ENCODE assay signal across 16 cellular contexts in genomic region chr1:209748620-209749019, GRCh38. TPM values are rescaled to one million over a fixed set of nuclear protein-coding genes. Genes with fewer than 3 reads are reported as not detected.
DNase-seq lines count a peak whose midpoint lies in the region; ATAC-seq and TF ChIP-seq lines count a peak whose summit lies in the region.
"Had no signal": no experiment of that assay in that cellular context is flagged by ENCODE, and none has a peak within 500 bp of the region (broad histone marks: within the 10 kb centered on the region; RNA-seq: fewer than 3 reads in every experiment).

No MANE protein-coding gene starts in this region.

- no peak for TF ChIP-seq POLR2A in suprapubic skin (IDR thresholded peaks at IDR 0.05)

- H3K4me3 Mint-ChIP-seq in stimulated activated naive CD8-positive, alpha-beta T cell treated with anti-CD3 and anti-CD28 coated beads, Interleukin-15, Interleukin-2, amounts not matched to agents 100 ng/mL and 50 ng/mL, for 24 hours = no peak overlapping the region
- peak overlapping the region; percentile 75 to 79 for H3K4me3 Mint-ChIP-seq in effector memory CD8-positive, alpha-beta T cell

- no peak for TF ChIP-seq CTCF in suprapubic skin (IDR thresholded peaks at IDR 0.05)

- no peak for ATAC-seq in stimulated activated naive CD8-positive, alpha-beta T cell treated with anti-CD3 and anti-CD28 coated beads, Interleukin-15, Interleukin-2, amounts not matched to agents 100 U/mL and 50 U/mL, for 24 hours
- no peak for ATAC-seq in effector memory CD8-positive, alpha-beta T cell (replicated peaks)
- ATAC-seq in HG02798 (IDR thresholded peaks at IDR 0.05; ENCODE audit: poor library complexity, unreplicated experiment) (no peak), GM18858 (IDR thresholded peaks at IDR 0.05; ENCODE audit: unreplicated experiment) (no peak), HG03139 (IDR thresholded peaks at IDR 0.05; ENCODE audit: unreplicated experiment) (no peak)

- peak overlapping the region; percentile 88 for H3K27ac Mint-ChIP-seq in stimulated activated naive CD8-positive, alpha-beta T cell treated with anti-CD3 and anti-CD28 coated beads, Interleukin-15, Interleukin-2, amounts not matched to agents 100 ng/mL and 50 ng/mL, for 24 hours
- H3K27ac Mint-ChIP-seq in effector memory CD8-positive, alpha-beta T cell = peak overlapping the region; percentile 83

- H3K9me3 Mint-ChIP-seq in stimulated activated naive CD8-positive, alpha-beta T cell treated with anti-CD3 and anti-CD28 coated beads, Interleukin-15, Interleukin-2, amounts not matched to agents 100 ng/mL and 50 ng/mL, for 24 hours = no peaks in the 10 kb centered on the region
- no peaks in the 10 kb centered on the region for H3K9me3 Mint-ChIP-seq in effector memory CD8-positive, alpha-beta T cell

- in situ Hi-C loops in SK-MEL-5 (cut with HindIII; ENCODE audit: low pct_unique_long_range_greater_than_20kb, low sequenced_read_pairs) = no loop called here

- H3K9me3 ChIP-seq in suprapubic skin = no peaks in the 10 kb centered on the region
- H3K9me3 ChIP-seq: SJCRH30, vagina had no signal

- no peak for DNase-seq in stimulated activated naive CD8-positive, alpha-beta T cell treated with anti-CD3 and anti-CD28 coated beads, Interleukin-15, Interleukin-2, amounts not matched to agents 100 U/mL and 50 U/mL, for 24 hours
- DNase-seq in SK-MEL-5 (ENCODE audit: low read depth, low spot score) (peak; percentile 43), suprapubic skin (ENCODE audit: low spot score in 2 of 2) (no peak)
- DNase-seq in effector memory CD8-positive, alpha-beta T cell = no peak
- DNase-seq: EL; left cardiac atrium; NK-92 treated with Interleukin-12 subunit alpha and Interleukin-12 subunit beta, amount 100 ng/mL, for 24 hours; SJCRH30; stimulated activated CD4-positive, alpha-beta T cell treated with anti-CD3 and anti-CD28 coated beads, Interleukin-2, amount 100 ng/mL, for 24 hours had no signal

- peaks cover 76% of the 10 kb centered on the region for H3K4me1 Mint-ChIP-seq in stimulated activated naive CD8-positive, alpha-beta T cell treated with anti-CD3 and anti-CD28 coated beads, Interleukin-15, Interleukin-2, amounts not matched to agents 100 ng/mL and 50 ng/mL, for 24 hours (ENCODE audit: low read depth)
- peaks cover 39 to 49% of the 10 kb centered on the region in 2 donors for H3K4me1 Mint-ChIP-seq in effector memory CD8-positive, alpha-beta T cell (ENCODE audit: low read depth in 2 of 2)

- no peak for TF ChIP-seq EP300 in suprapubic skin (IDR thresholded peaks at IDR 0.05)

- H3K27me3 ChIP-seq in suprapubic skin = no peaks in the 10 kb centered on the region
- H3K27me3 ChIP-seq: SJCRH30, vagina had no signal

- peaks cover 12% of the 10 kb centered on the region for H3K4me1 ChIP-seq in suprapubic skin
- H3K4me1 ChIP-seq: SJCRH30, vagina had no signal

- no peaks in the 10 kb centered on the region for H3K36me3 ChIP-seq in suprapubic skin
- H3K36me3 ChIP-seq: SJCRH30, vagina had no signal

- WGBS in suprapubic skin = 76% methylated on average over 4 of the region's 4 CpGs

- no peak overlapping the region for H3K4me3 ChIP-seq in suprapubic skin
- H3K4me3 ChIP-seq: SJCRH30, vagina had no signal

- no peak overlapping the region for H3K27ac ChIP-seq in suprapubic skin
- H3K27ac ChIP-seq: SJCRH30 had no signal

- H3K36me3 Mint-ChIP-seq in stimulated activated naive CD8-positive, alpha-beta T cell treated with anti-CD3 and anti-CD28 coated beads, Interleukin-15, Interleukin-2, amounts not matched to agents 100 ng/mL and 50 ng/mL, for 24 hours (ENCODE audit: low read depth) = no peaks in the 10 kb centered on the region
- no peaks in the 10 kb centered on the region for H3K36me3 Mint-ChIP-seq in effector memory CD8-positive, alpha-beta T cell (ENCODE audit: insufficient read depth)

- no peaks in the 10 kb centered on the region for H3K27me3 Mint-ChIP-seq in stimulated activated naive CD8-positive, alpha-beta T cell treated with anti-CD3 and anti-CD28 coated beads, Interleukin-15, Interleukin-2, amounts not matched to agents 100 ng/mL and 50 ng/mL, for 24 hours
- no peaks in the 10 kb centered on the region for H3K27me3 Mint-ChIP-seq in effector memory CD8-positive, alpha-beta T cell

RNA-seq across cellular contexts. Expression of gene TRAF3IP3, which starts 7.2 kb away (rescaled TPM):
- total RNA-seq in SK-MEL-5 (2014; rRNA removed; shearing (Covaris generic)) = 0.61 TPM in 1 of 2 replicates, not detected in the other
- polyA plus RNA-seq in SK-MEL-5 (2015; cell fraction: cytosol; rRNA removed) = not detected in 2 replicates
- polyA plus RNA-seq in SK-MEL-5 (2015; cell fraction: nucleus; rRNA removed) = not detected in 2 replicates
- total RNA-seq in suprapubic skin = 1 to 10 TPM in 3 of 4 donors, not detected in 1; 1.6 to 3.1 (median 2.0) TPM
- total RNA-seq: H4, renal cortical epithelial cell had no signal

RNA-seq across cellular contexts. Expression of gene C1orf74, which starts 35.7 kb away (rescaled TPM):
- 3.4 and 4.8 TPM in 2 replicates for total RNA-seq in SK-MEL-5 (2014; rRNA removed; shearing (Covaris generic))
- 2.5 and 2.6 TPM in 2 replicates for polyA plus RNA-seq in SK-MEL-5 (2015; cell fraction: cytosol; rRNA removed)
- 3.7 and 4.1 TPM in 2 replicates for polyA plus RNA-seq in SK-MEL-5 (2015; cell fraction: nucleus; rRNA removed)
- total RNA-seq in suprapubic skin = 10 to 100 TPM; 10.1 to 18.1 (median 15.1) TPM

RNA-seq across cellular contexts. Expression of gene HSD11B1, which starts 44.0 kb away (rescaled TPM):
- total RNA-seq in SK-MEL-5 (2014; rRNA removed; shearing (Covaris generic)) = not detected in 2 replicates
- polyA plus RNA-seq in SK-MEL-5 (2015; cell fraction: cytosol; rRNA removed) = not detected in 2 replicates
- not detected in 2 replicates for polyA plus RNA-seq in SK-MEL-5 (2015; cell fraction: nucleus; rRNA removed)
- 10 to 100 TPM; 26.2 to 88.5 (median 52.0) TPM for total RNA-seq in suprapubic skin
- total RNA-seq: H4, renal cortical epithelial cell, SJCRH30 had no signal

RNA-seq across cellular contexts. Expression of gene IRF6, which starts 57.3 kb away (rescaled TPM):
- not detected in 2 replicates for total RNA-seq in SK-MEL-5 (2014; rRNA removed; shearing (Covaris generic))
- 0.01 TPM in 1 of 2 replicates, not detected in the other for polyA plus RNA-seq in SK-MEL-5 (2015; cell fraction: cytosol; rRNA removed)
- polyA plus RNA-seq in SK-MEL-5 (2015; cell fraction: nucleus; rRNA removed) = not detected in 2 replicates
- total RNA-seq in suprapubic skin = 100 to 1,000 TPM; 195 to 235 (median 227) TPM
- total RNA-seq: H4, SJCRH30 had no signal

Comparison
In these comparisons a context has a peak if more than half of its experiments do, and no peak if none do; other contexts are left out.
1. RNA of gene HSD11B1, which starts 44.0 kb away (total RNA-seq): 26.2 to 88.5 TPM in suprapubic skin; not detected in SK-MEL-5; every median in the first group is over 10 times any median in the second.